7 cellular contexts compared by ENCODE assay signal in genomic region chr4:82431026-82431745, GRCh38. TPM values are rescaled to one million over a fixed set of nuclear protein-coding genes. Genes with fewer than 3 reads are reported as not detected.
DNase-seq lines count a peak whose midpoint lies in the region; ATAC-seq, FAIRE-seq and TF ChIP-seq lines count a peak whose summit lies in the region.

No MANE protein-coding gene starts in this region.

- peak; percentile 52 for FAIRE-seq in GM12891 (lab: Jason Lieb, UNC)

- H3K27me3 ChIP-seq in upper lobe of left lung = no peaks in the 10 kb centered on the region

- ATAC-seq in upper lobe of left lung (ENCODE audit: low FRiP score in 2 of 2) (peak; percentile 1 to 5), HG03280 (IDR thresholded peaks at IDR 0.05; ENCODE audit: unreplicated experiment) (no peak)

- H3K4me3 ChIP-seq in LNCaP clone FGC (ENCODE audit: low read depth, low read length) (peak overlapping the region; percentile 84), epithelial cell of esophagus (ENCODE audit: low read length) (peak overlapping the region; percentile 94), upper lobe of left lung (peak overlapping the region; percentile 82 to 91 (median 88))

- DNase-seq in GM12891 (ENCODE audit: insufficient read length, low spot score) (peak; percentile 14), LNCaP clone FGC (ENCODE audit: low read depth) (no peak), epithelial cell of esophagus (ENCODE audit: low read depth) (peak; percentile 58), upper lobe of left lung (peak; percentile 44 to 88)
- DNase-seq in activated CD4-positive, alpha-beta T cell treated with anti-CD3 and anti-CD28 coated beads, Interleukin-2, amount 50 U/mL, for 48 hours = peak; percentile 36 to 38

- H3K36me3 ChIP-seq in upper lobe of left lung = peaks cover 0 to 12% (median 6%) of the 10 kb centered on the region in 4 donors

- WGBS in upper lobe of left lung, 2 donors = 6 to 7% methylated on average over 20 to 31 of the region's 31 CpGs

- TF ChIP-seq CTCF in LNCaP clone FGC (IDR thresholded peaks at IDR 0.05; ENCODE audit: control insufficient read depth, extremely low read depth, insufficient read depth) (no peak), epithelial cell of esophagus (IDR thresholded peaks at IDR 0.05; ENCODE audit: insufficient read depth, low read depth, low read length, missing control alignments) (no peak), nephron (IDR thresholded peaks at IDR 0.05; ENCODE audit: unreplicated experiment in 3 of 3) (no peak), upper lobe of left lung (IDR thresholded peaks at IDR 0.05) (no peak)

- peaks cover 25% of the 10 kb centered on the region for H3K4me1 Mint-ChIP-seq in nephron

- H3K9me3 Mint-ChIP-seq in nephron = no peaks in the 10 kb centered on the region

- no peak for TF ChIP-seq EP300 in upper lobe of left lung (IDR thresholded peaks at IDR 0.05)

- no peak for TF ChIP-seq POLR2A in GM12891 (IDR thresholded peaks at IDR 0.05; ENCODE audit: low read depth, low read length)
- TF ChIP-seq POLR2A in upper lobe of left lung (IDR thresholded peaks at IDR 0.05) = no peak

- H3K27ac Mint-ChIP-seq in nephron = peak overlapping the region; percentile 93 to 100 (median 97)

- peaks cover 31 to 43% (median 36%) of the 10 kb centered on the region in 4 donors for H3K4me1 ChIP-seq in upper lobe of left lung

- H3K9me3 ChIP-seq in upper lobe of left lung = no peaks in the 10 kb centered on the region

- peak overlapping the region; percentile 96 to 99 (median 96) for H3K27ac ChIP-seq in upper lobe of left lung

- peak overlapping the region; percentile 94 to 95 (median 95) for H3K4me3 Mint-ChIP-seq in nephron

- peaks cover 42% of the 10 kb centered on the region for H3K36me3 Mint-ChIP-seq in nephron (ENCODE audit: low read depth)

- no peaks in the 10 kb centered on the region for H3K27me3 Mint-ChIP-seq in nephron (ENCODE audit: low read depth)

TF ChIP-seq in GM12891, 5 proteins besides CTCF, POLR2A, EP300 and RAD21:
- no peak for TF ChIP-seq POLR2AphosphoS5 (IDR thresholded peaks at IDR 0.05; ENCODE audit: low read depth, low read length)
- no peak for TF ChIP-seq PAX5 (IDR thresholded peaks at IDR 0.05; ENCODE audit: insufficient read depth, low read length, severe bottlenecking)

RNA-seq across cellular contexts. Expression of gene ENOPH1, which starts 0.8 kb away (rescaled TPM):
- polyA plus RNA-seq in GM12891 (2012; ENCODE audit: low read depth, missing spikeins) = 27.0 TPM
- total RNA-seq in upper lobe of left lung = 10 to 100 TPM in 5 of 6 donors, 1 to 10 TPM in 1; 8.4 to 29.9 (median 25.8) TPM

RNA-seq across cellular contexts. Expression of gene HNRNPDL, which starts 0.9 kb away (rescaled TPM):
- 282 TPM for polyA plus RNA-seq in GM12891 (2012; ENCODE audit: low read depth, missing spikeins)
- total RNA-seq in upper lobe of left lung = 100 to 1,000 TPM; 141 to 249 (median 186) TPM

RNA-seq across cellular contexts. Expression of gene HNRNPD, which starts 57.4 kb away (rescaled TPM):
- polyA plus RNA-seq in GM12891 (2012; ENCODE audit: low read depth, missing spikeins) = 260 TPM
- total RNA-seq in upper lobe of left lung = 100 to 1,000 TPM in 5 of 6 donors, 10 to 100 TPM in 1; 75.9 to 182 (median 135) TPM
